Comparison of ENCODE assay signal across 9 cellular contexts in the genomic region with DNA sequence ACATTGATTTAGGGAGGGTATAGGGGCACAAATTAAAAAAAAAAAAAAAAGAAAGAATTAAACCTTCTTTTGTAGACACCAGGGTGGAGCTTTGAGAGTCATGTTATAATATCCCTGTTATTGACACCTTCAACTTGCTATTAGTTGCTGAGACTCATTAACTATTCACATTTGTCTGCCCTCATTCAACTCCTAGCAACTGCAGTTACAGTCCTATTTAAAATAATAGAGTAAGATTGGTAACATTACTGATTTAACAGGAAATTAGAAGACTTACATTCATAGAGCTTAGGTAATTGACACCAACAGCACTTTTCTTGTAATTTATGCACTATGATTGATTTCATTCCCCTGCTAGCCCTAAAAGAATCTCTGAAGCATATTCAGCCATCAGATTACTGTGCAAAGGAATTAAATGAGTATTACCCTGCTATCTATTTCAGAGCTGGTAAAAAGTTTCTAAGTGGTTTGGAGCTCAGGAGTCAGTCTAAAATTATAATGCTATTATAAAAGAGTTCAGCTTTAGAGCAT.
A peak's percentile ranks its signal among the peaks of the same experiment; 100 is the strongest.
DNase-seq lines count a peak whose midpoint lies in the region; ATAC-seq, FAIRE-seq and TF ChIP-seq lines count a peak whose summit lies in the region.
"Had no signal": no experiment of that assay in that cellular context is flagged by ENCODE, and none has a peak within 500 bp of the region (broad histone marks: within the 10 kb centered on the region; RNA-seq: fewer than 3 reads in every experiment).

No MANE protein-coding gene starts in this region.

- TF ChIP-seq EP300 in upper lobe of left lung (IDR thresholded peaks at IDR 0.05), result no peak

- H3K36me3 ChIP-seq in heart right ventricle (no peaks in the 10 kb centered on the region), Panc1 (ENCODE audit: control insufficient read depth, insufficient read depth, low read length) (no peaks in the 10 kb centered on the region), iPS-18a (ENCODE audit: control insufficient read depth, low read depth, low read length) (no peaks in the 10 kb centered on the region), upper lobe of left lung (no peaks in the 10 kb centered on the region)

- TF ChIP-seq CTCF in heart right ventricle (IDR thresholded peaks at IDR 0.05) (no peak), Panc1 (IDR thresholded peaks at IDR 0.05) (no peak), upper lobe of left lung (IDR thresholded peaks at IDR 0.05) (no peak), D721Med (IDR thresholded peaks at IDR 0.05; ENCODE audit: insufficient read depth, missing control alignments) (no peak)

- POLR2A ChIA-PET in Panc1 (lab: Charles Lee), result interaction anchor here (0.5 kb wide), 1 partner anchor 90 kb away, joined by 8 read pairs; no protein-coding TSS in a partner anchor

- CTCF ChIA-PET in Panc1 (lab: Charles Lee), result no interaction called here

- intact Hi-C loops in heart right ventricle (cut with DNase I) (loop anchor here in 6 of 10 donors (1.0 to 10.0 kb wide), 7 partner anchors 11 to 1039 kb away; no protein-coding TSS in a partner anchor), Right ventricle myocardium superior (cut with DNase I) (no loop called here), Panc1 (cut with micrococcal nuclease; ENCODE audit: unreplicated experiment) (no loop called here)

- H3K27me3 ChIP-seq in heart right ventricle, result no peaks in the 10 kb centered on the region
- H3K27me3 ChIP-seq in Panc1 (ENCODE audit: control insufficient read depth, insufficient read depth, low read length), result no peaks in the 10 kb centered on the region
- H3K27me3 ChIP-seq in iPS-18a (ENCODE audit: control insufficient read depth, insufficient read depth, low read length), result peaks cover 66% of the 10 kb centered on the region
- H3K27me3 ChIP-seq in upper lobe of left lung, result no peaks in the 10 kb centered on the region

- H3K9ac ChIP-seq in iPS-18a (ENCODE audit: low read length), result peak overlapping the region; percentile 4

- peak overlapping the region; percentile 86 to 96 (median 90) for H3K27ac ChIP-seq in heart right ventricle
- H3K27ac ChIP-seq in Panc1 (ENCODE audit: low read length), result peak overlapping the region; percentile 100
- no peak overlapping the region for H3K27ac ChIP-seq in iPS-18a (ENCODE audit: low read length)
- H3K27ac ChIP-seq in upper lobe of left lung, result peak overlapping the region; percentile 63 to 81 (median 74)

- H3K4me1 ChIP-seq in heart right ventricle, result peaks cover 14 to 67% (median 55%) of the 10 kb centered on the region in 9 donors
- H3K4me1 ChIP-seq in Panc1 (ENCODE audit: control insufficient read depth, insufficient read depth, low read length), result peaks cover 38% of the 10 kb centered on the region
- H3K4me1 ChIP-seq in iPS-18a (ENCODE audit: control insufficient read depth, low read depth, low read length), result peaks cover 17% of the 10 kb centered on the region
- H3K4me1 ChIP-seq in upper lobe of left lung, result peaks cover 19 to 28% (median 21%) of the 10 kb centered on the region in 4 donors

- DNase-seq in heart right ventricle (no peak), Right ventricle myocardium superior (no peak), Panc1 (ENCODE audit: low read depth, low spot score) (no peak), upper lobe of left lung (no peak), AG08395 (ENCODE audit: low spot score) (no peak), D721Med (ENCODE audit: insufficient read length, low spot score) (no peak)
- DNase-seq: NCI-H2171 treated with DMSO at 0.1 percent for 48 hours had no signal

- ATAC-seq in heart right ventricle (no peak), Right ventricle myocardium superior (ENCODE audit: poor library complexity) (no peak), Panc1 (no peak; the same call in 1 of the 2 replicates), upper lobe of left lung (ENCODE audit: low FRiP score in 2 of 2) (no peak), HG02588 (IDR thresholded peaks at IDR 0.05; ENCODE audit: unreplicated experiment) (no peak)

- H3K4me3 ChIP-seq in heart right ventricle, result no peak overlapping the region
- no peak overlapping the region for H3K4me3 ChIP-seq in Panc1 (ENCODE audit: low read depth in 2 of 2, low read length in 2 of 2)
- H3K4me3 ChIP-seq in iPS-18a (ENCODE audit: low read length), result no peak overlapping the region
- no peak overlapping the region for H3K4me3 ChIP-seq in upper lobe of left lung

- H3K9me3 ChIP-seq in heart right ventricle, result no peaks in the 10 kb centered on the region
- H3K9me3 ChIP-seq in Panc1 (ENCODE audit: control insufficient read depth, insufficient read depth, low read depth, low read length), result peaks cover 2% of the 10 kb centered on the region; the same call in 1 of the 2 replicates
- H3K9me3 ChIP-seq in iPS-18a (ENCODE audit: control insufficient read depth, low read depth, low read length), result no peaks in the 10 kb centered on the region
- H3K9me3 ChIP-seq in upper lobe of left lung, result no peaks in the 10 kb centered on the region

- in situ Hi-C loops in Panc1 (cut with HindIII; ENCODE audit: low pct_unique_long_range_greater_than_20kb, low sequenced_read_pairs), result no loop called here

- TF ChIP-seq POLR2A in upper lobe of left lung (IDR thresholded peaks at IDR 0.05), result no peak

- BruUV-seq in Panc1 (replicated peaks; lab: Mats Ljungman, UMichigan), result no TSS peak

- FAIRE-seq in D721Med (lab: Jason Lieb, UNC), result no peak

Comparison
In these comparisons a context has a peak if more than half of its experiments do, and no peak if none do; other contexts are left out.
1. intact Hi-C loops: an anchor here in heart right ventricle (1.0 to 10.0 kb wide); none called in Right ventricle myocardium superior and Panc1.